Comparison of ENCODE assay signal across 21 cellular contexts in genomic region chr2:201472411-201472810, GRCh38.
"Had no signal": no experiment of that assay in that cellular context is flagged by ENCODE, and none has a peak within 500 bp of the region (broad histone marks: within the 10 kb centered on the region; RNA-seq: fewer than 3 reads in every experiment).

No MANE protein-coding gene starts in this region.

- H3K27me3 Mint-ChIP-seq: progenitor cell of endocrine pancreas, T-helper 17 cell had no signal

- H3K27ac Mint-ChIP-seq: activated T-cell treated with anti-CD3 and anti-CD28 coated beads, Interleukin-2, amount 50 U/mL, for 72 hours; progenitor cell of endocrine pancreas; T-helper 17 cell had no signal

- DNase-seq: activated CD4-positive, CD25-positive, alpha-beta regulatory T cell treated with anti-CD3 and anti-CD28 coated beads, Interleukin-2, amount 50 U/mL, for 72 hours; activated effector memory CD4-positive, alpha-beta T cell treated with anti-CD3 and anti-CD28 coated beads, Interleukin-2, amount 50 U/mL, for 16 hours; activated naive CD4-positive, alpha-beta T cell treated with anti-CD3 and anti-CD28 coated beads, Interleukin-2, amount 50 U/mL, for 16 hours; activated T-cell treated with anti-CD3 and anti-CD28 coated beads, Interleukin-2, amount 50 U/mL, for 72 hours; aorta; cortex of kidney; glutamatergic neuron; hippocampal formation; islet precursor cell; lower lobe of right lung; occipital lobe; stimulated activated CD4-positive, alpha-beta T cell treated with anti-CD3 and anti-CD28 coated beads, Interleukin-12 subunit alpha, Interleukin-12 subunit beta, amount 100 ng/mL, for 4 hours; stimulated activated CD4-positive, alpha-beta T cell treated with anti-CD3 and anti-CD28 coated beads, Interleukin-1b, Interleukin-23, amount 100 ng/mL, for 48 hours; stimulated activated CD8-positive, alpha-beta memory T cell treated with anti-CD3 and anti-CD28 coated beads, Interleukin-4, amount 100 ng/mL, for 48 hours; stimulated activated naive CD4-positive, alpha-beta T cell treated with Interleukin-2 at 50 U/mL for 16 hours; T-helper 17 cell; thyroid gland had no signal

- H3K4me1 ChIP-seq: breast epithelium, lower lobe of right lung, thyroid gland had no signal

- H3K27me3 ChIP-seq: breast epithelium, thyroid gland had no signal

- ATAC-seq: activated T-cell treated with anti-CD3 and anti-CD28 coated beads, Interleukin-2, amount 50 U/mL, for 72 hours; esophagus mucosa; lower lobe of right lung; T-helper 17 cell had no signal

- H3K9me3 ChIP-seq: breast epithelium, lower lobe of right lung, thyroid gland had no signal

- H3K27ac ChIP-seq: breast epithelium, lower lobe of right lung, thyroid gland, VCaP had no signal

- H3K9me3 Mint-ChIP-seq: activated T-cell treated with anti-CD3 and anti-CD28 coated beads, Interleukin-2, amount 50 U/mL, for 72 hours had no signal

- H3K4me3 Mint-ChIP-seq: activated T-cell treated with anti-CD3 and anti-CD28 coated beads, Interleukin-2, amount 50 U/mL, for 72 hours; T-helper 17 cell had no signal

- H3K4me3 ChIP-seq: breast epithelium, lower lobe of right lung, thyroid gland had no signal
